Comparison of ENCODE assay signal across 8 cellular contexts in the genomic region with DNA sequence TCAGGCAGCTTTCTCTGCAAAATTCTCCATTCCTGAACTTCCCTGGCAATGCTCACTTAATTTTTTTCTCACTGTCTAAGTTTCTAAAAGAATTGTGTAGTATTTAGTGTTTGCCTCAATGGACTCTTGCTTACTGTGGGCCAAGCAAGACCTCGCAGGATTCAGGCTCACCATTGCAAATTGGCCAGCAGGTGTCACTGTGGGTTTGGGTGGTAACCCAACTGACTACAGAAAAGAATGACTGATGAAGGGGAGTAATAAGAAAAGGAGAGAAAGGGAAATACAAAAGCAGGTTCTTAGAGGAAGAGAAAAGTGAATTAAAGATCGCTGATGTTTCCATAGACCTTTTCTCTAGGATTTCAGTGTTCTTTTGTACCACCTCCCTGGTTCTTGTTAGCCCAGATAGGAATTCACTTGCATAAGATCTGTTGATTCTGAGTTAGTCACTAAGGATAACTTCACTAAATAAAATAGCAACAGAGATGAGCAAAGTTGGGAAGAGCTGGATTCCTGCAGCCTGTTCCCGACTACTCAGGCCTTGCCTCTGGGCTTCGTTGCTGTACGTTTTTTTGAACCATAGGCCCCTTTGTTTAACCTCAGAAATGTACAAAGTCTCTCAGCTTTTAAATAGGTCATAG.
DNase-seq lines count a peak whose midpoint lies in the region; ATAC-seq and TF ChIP-seq lines count a peak whose summit lies in the region.

No MANE protein-coding gene starts in this region.

- peaks cover 0 to 46% (median 23%) of the 10 kb centered on the region in 4 donors for H3K4me1 ChIP-seq in stomach

- no peaks in the 10 kb centered on the region for H3K27me3 ChIP-seq in stomach

- TF ChIP-seq CTCF in GM12865 (IDR thresholded peaks at IDR 0.05; ENCODE audit: insufficient read depth, low read depth, low read length, missing control alignments) (peak; percentile 79), stomach (IDR thresholded peaks at IDR 0.05) (peak in 5 of 7 experiments; percentile 69 to 83 (median 79))

- peak overlapping the region in 4 of 5 donors; percentile 16 to 68 (median 58) for H3K27ac ChIP-seq in stomach

- H3K9me3 ChIP-seq in stomach = no peaks in the 10 kb centered on the region

- peak; percentile 75 for ATAC-seq in HG02981 (IDR thresholded peaks at IDR 0.05; ENCODE audit: unreplicated experiment)

- no peak for TF ChIP-seq EP300 in stomach (IDR thresholded peaks at IDR 0.05)

- DNase-seq in A172 (ENCODE audit: low spot score) (peak; percentile 57), GM12865 (ENCODE audit: low read depth) (peak; percentile 87), NCI-H2107 (lab: John Stamatoyannopoulos, UW) (peak; percentile 47), erythroblast (lab: John Stamatoyannopoulos, UW) (peak; percentile 48 to 72), mucosa of gallbladder (ENCODE audit: low spot score) (peak; percentile 82), stomach (peak; percentile 77)
- DNase-seq in activated CD4-positive, alpha-beta T cell treated with anti-CD3 and anti-CD28 coated beads, Interleukin-2, amount 50 U/mL, for 24 hours (ENCODE audit: low read depth in 1 of 2, low spot score in 1 of 2) = peak; percentile 4 to 19

- no peak overlapping the region for H3K4me3 ChIP-seq in GM12865 (ENCODE audit: low read depth, low read length)
- H3K4me3 ChIP-seq in stomach = no peak overlapping the region

- intact Hi-C loops in stomach (cut with DNase I; ENCODE audit: low total_unique reads) = loop anchor here (5.0 to 10.0 kb wide), 2 partner anchors 638 to 805 kb away; no protein-coding TSS in a partner anchor

- TF ChIP-seq POLR2A in erythroblast (IDR thresholded peaks at IDR 0.05; ENCODE audit: low read length) (no peak), stomach (IDR thresholded peaks at IDR 0.05) (no peak)

- no peaks in the 10 kb centered on the region for H3K36me3 ChIP-seq in stomach

- 30 to 34% (median 33%) methylated on average over 5 of the region's 5 CpGs for WGBS in stomach, 5 donors

Comparison
In these comparisons a context has a peak if more than half of its experiments do, and no peak if none do; other contexts are left out.
1. DNase-seq: peak in every context shown above with its lines; median percentile 87 in GM12865; 82 in mucosa of gallbladder; 77 in stomach; 60 in erythroblast; 57 in A172; 47 in NCI-H2107; 12 in activated CD4-positive, alpha-beta T cell treated with anti-CD3 and anti-CD28 coated beads, Interleukin-2, amount 50 U/mL, for 24 hours.